21 cellular contexts compared by ENCODE assay signal in genomic region chr2:129379411-129379810, GRCh38.
DNase-seq lines count a peak whose midpoint lies in the region; ATAC-seq and TF ChIP-seq lines count a peak whose summit lies in the region.
"Had no signal": no experiment of that assay in that cellular context is flagged by ENCODE, and none has a peak within 500 bp of the region (broad histone marks: within the 10 kb centered on the region; RNA-seq: fewer than 3 reads in every experiment).

No MANE protein-coding gene starts in this region.

- H3K4me1 ChIP-seq in OCI-LY3 (ENCODE audit: low read length) (peaks cover 9% of the 10 kb centered on the region), transverse colon (no peaks in the 10 kb centered on the region), smooth muscle cell (ENCODE audit: low read depth) (no peaks in the 10 kb centered on the region)
- H3K4me1 ChIP-seq: parathyroid adenoma, stomach had no signal

- H3K27ac ChIP-seq in OCI-LY3 (ENCODE audit: low read length) (no peak overlapping the region), transverse colon (no peak overlapping the region), smooth muscle cell (ENCODE audit: low read depth) (no peak overlapping the region)
- H3K27ac ChIP-seq: hepatocyte, KMS-11, parathyroid adenoma, stomach, WERI-Rb-1 had no signal

- 55% methylated on average over 3 of the region's 3 CpGs; no CpG with 5 or more reads in 1 of the 2 donors for WGBS in transverse colon (ENCODE audit: low coverage in 1 of 2), 2 donors
- WGBS in smooth muscle cell (ENCODE audit: low lambda C conversion rate): 84% methylated on average over 3 of the region's 3 CpGs

- H3K4me2 ChIP-seq in OCI-LY3 (ENCODE audit: low read length) (peak overlapping the region; percentile 13), smooth muscle cell (no peak overlapping the region)
- H3K4me2 ChIP-seq: hepatocyte, KMS-11 had no signal

- H2AFZ ChIP-seq in OCI-LY3 (ENCODE audit: low read depth, low read length): no peak overlapping the region
- no peak overlapping the region for H2AFZ ChIP-seq in smooth muscle cell (ENCODE audit: low read depth)
- H2AFZ ChIP-seq: hepatocyte, parathyroid adenoma had no signal

- TF ChIP-seq CTCF in OCI-LY3 (IDR thresholded peaks at IDR 0.05; ENCODE audit: low read depth, low read length) (no peak), transverse colon (IDR thresholded peaks at IDR 0.05) (no peak), smooth muscle cell (IDR thresholded peaks at IDR 0.05; ENCODE audit: borderline replicate concordance, insufficient read depth, poor library complexity, severe bottlenecking) (no peak)

- no peaks in the 10 kb centered on the region for H3K36me3 ChIP-seq in OCI-LY3 (replicated peaks; ENCODE audit: low read depth, low read length)
- H3K36me3 ChIP-seq in transverse colon: no peaks in the 10 kb centered on the region
- H3K36me3 ChIP-seq in smooth muscle cell (ENCODE audit: low read depth): no peaks in the 10 kb centered on the region
- H3K36me3 ChIP-seq: stomach, WERI-Rb-1 had no signal

- H4K20me1 ChIP-seq in OCI-LY3 (ENCODE audit: insufficient read depth, low read length): no peaks in the 10 kb centered on the region
- no peaks in the 10 kb centered on the region for H4K20me1 ChIP-seq in smooth muscle cell (ENCODE audit: low read depth)

- DNase-seq in activated gamma-delta T cell treated with Interleukin-2 at 50 U/mL for 16 hours (no peak), transverse colon (no peak), smooth muscle cell (lab: John Stamatoyannopoulos, UW; ENCODE audit: unreplicated experiment) (no peak), NOMO-1 treated with DMSO at 0.1 percent for 48 hours (lab: John Stamatoyannopoulos, UW; ENCODE audit: unreplicated experiment) (no peak)
- DNase-seq: activated CD8-positive, alpha-beta memory T cell treated with anti-CD3 and anti-CD28 coated beads for 24 hours; activated gamma-delta T cell; Calu3; left colon; NCI-H1436; NCI-H510A treated with DMSO at 0.1 percent for 48 hours; small intestine; stomach; WERI-Rb-1 had no signal

- H3K9ac ChIP-seq in OCI-LY3 (ENCODE audit: low read length): no peak overlapping the region
- no peak overlapping the region for H3K9ac ChIP-seq in smooth muscle cell (ENCODE audit: low read depth)
- H3K9ac ChIP-seq: KMS-11, parathyroid adenoma had no signal

- no peaks in the 10 kb centered on the region for H3F3A ChIP-seq in smooth muscle cell (ENCODE audit: low read depth)

- H3K27me3 ChIP-seq in OCI-LY3 (ENCODE audit: low read depth, low read length) (no peaks in the 10 kb centered on the region), transverse colon (no peaks in the 10 kb centered on the region), smooth muscle cell (ENCODE audit: low read depth) (peaks cover 3% of the 10 kb centered on the region)
- H3K27me3 ChIP-seq: hepatocyte, stomach had no signal

- no peak overlapping the region for H3K4me3 ChIP-seq in OCI-LY3 (ENCODE audit: low read length)
- H3K4me3 ChIP-seq in transverse colon: no peak overlapping the region
- H3K4me3 ChIP-seq in smooth muscle cell: no peak overlapping the region
- H3K4me3 ChIP-seq: hepatocyte, stomach had no signal

- no peak for TF ChIP-seq POLR2A in transverse colon (IDR thresholded peaks at IDR 0.05)

- H3K9me3 ChIP-seq in OCI-LY3 (ENCODE audit: insufficient read depth, low read length) (no peaks in the 10 kb centered on the region), transverse colon (peaks cover 0 to 3% of the 10 kb centered on the region in 2 donors), smooth muscle cell (replicated peaks; ENCODE audit: low read depth) (no peaks in the 10 kb centered on the region)

- no peak for TF ChIP-seq EP300 in transverse colon (IDR thresholded peaks at IDR 0.05; ENCODE audit: low read depth)

- H3K79me2 ChIP-seq in OCI-LY3 (ENCODE audit: low read length) (no peaks in the 10 kb centered on the region), smooth muscle cell (ENCODE audit: low read depth) (no peaks in the 10 kb centered on the region)
- H3K79me2 ChIP-seq: hepatocyte, parathyroid adenoma had no signal

- intact Hi-C loops in transverse colon (cut with DNase I; ENCODE audit: low total_unique reads): no loop called here

- ATAC-seq in GM18502 (IDR thresholded peaks at IDR 0.05; ENCODE audit: poor library complexity, unreplicated experiment) (peak; percentile 78), GM21367 (IDR thresholded peaks at IDR 0.05; ENCODE audit: unreplicated experiment) (peak; percentile 73), HG02938 (IDR thresholded peaks at IDR 0.05; ENCODE audit: unreplicated experiment) (peak; percentile 66)
- ATAC-seq: left colon, Panc1 had no signal

- in situ Hi-C loops in transverse colon (cut with MboI; ENCODE audit: low pct_ligation_motif_present in 1 of 4, low pct_unique_long_range_greater_than_20kb in 1 of 4, low sequenced_read_pairs in 3 of 4): loop anchor here in 1 of 4 donors (25.0 kb wide), 1 partner anchor 642 kb away; no protein-coding TSS in a partner anchor
